In the genomic region with DNA sequence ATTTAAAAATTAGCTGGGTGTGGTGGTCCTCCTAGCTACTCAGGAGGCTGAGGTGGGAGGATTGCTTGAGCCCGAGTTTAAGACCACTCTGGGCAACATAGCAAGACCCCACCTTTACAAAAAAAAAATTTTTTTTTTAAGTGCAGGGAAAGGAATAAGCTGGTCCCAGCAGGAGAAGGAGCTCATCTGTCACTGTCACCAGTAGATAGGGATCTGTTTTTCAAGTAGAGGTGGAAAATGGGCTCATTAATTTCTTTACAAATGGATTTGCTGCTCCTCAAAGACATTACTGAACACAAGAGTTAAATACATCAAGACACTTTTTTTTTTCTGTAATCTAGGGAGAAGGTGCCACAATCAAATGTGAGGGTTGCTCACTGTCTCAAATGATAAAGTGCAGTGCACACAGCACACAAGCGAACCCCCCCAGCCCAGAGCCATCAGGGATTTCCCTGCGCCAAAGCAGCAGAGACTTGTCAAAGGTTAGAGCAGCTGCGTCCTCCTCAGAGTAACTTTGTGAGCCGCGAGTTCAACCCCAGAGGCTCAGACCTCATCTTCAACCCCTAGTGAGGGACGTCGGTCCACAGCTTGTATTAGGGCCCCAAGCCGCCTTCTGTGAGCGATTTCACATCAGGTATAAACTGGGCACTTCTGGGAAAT, we compare ENCODE assay signal across 16 cellular contexts. TPM values are rescaled to one million over a fixed set of nuclear protein-coding genes. Genes with fewer than 3 reads are reported as not detected.
DNase-seq lines count a peak whose midpoint lies in the region; ATAC-seq and TF ChIP-seq lines count a peak whose summit lies in the region.
"Had no signal": no experiment of that assay in that cellular context is flagged by ENCODE, and none has a peak within 500 bp of the region (broad histone marks: within the 10 kb centered on the region; RNA-seq: fewer than 3 reads in every experiment).

No MANE protein-coding gene starts in this region.

- ATAC-seq in foreskin keratinocyte (peak; percentile 43), psoas muscle (no peak), GM21825 (IDR thresholded peaks at IDR 0.05; ENCODE audit: unreplicated experiment) (no peak)
- ATAC-seq: activated T-cell treated with anti-CD3 and anti-CD28 coated beads, Interleukin-2, amount 50 U/mL, for 72 hours; stimulated activated effector memory CD8-positive, alpha-beta T cell treated with anti-CD3 and anti-CD28 coated beads, Interleukin-12 subunit alpha, Interleukin-12 subunit beta, amount 100 ng/mL, for 72 hours had no signal

- intact Hi-C loops in psoas muscle (cut with DNase I): no loop called here

- CTCF ChIA-PET in AG04450 (lab: Charles Lee): interaction anchor here (1.0 to 11.2 kb wide), 2 partner anchors 18 to 96 kb away, joined by 4 to 107 read pairs; no protein-coding TSS in a partner anchor

- POLR2A ChIA-PET in AG04450 (lab: Yijun Ruan, JAX): no interaction called here

- H3K27me3 ChIP-seq in AG04450 (ENCODE audit: control insufficient read depth, insufficient read depth, low read length) (no peaks in the 10 kb centered on the region), adipocyte (replicated peaks; ENCODE audit: control insufficient read depth, insufficient read depth, low read length) (peaks cover 2% of the 10 kb centered on the region), foreskin keratinocyte (no peaks in the 10 kb centered on the region), psoas muscle (ENCODE audit: insufficient read depth in 3 of 3, low read length in 2 of 3) (peaks cover 0 to 4% (median 0%) of the 10 kb centered on the region in 3 donors)
- H3K27me3 ChIP-seq: MG63 had no signal

- DNase-seq in AG04450 (ENCODE audit: low read depth, low spot score) (no peak), adipocyte (ENCODE audit: low read depth) (no peak), foreskin keratinocyte (no peak), psoas muscle (no peak), MV-4-11 (lab: John Stamatoyannopoulos, UW) (no peak), NCI-H1048 (lab: John Stamatoyannopoulos, UW) (no peak)
- no peak for DNase-seq in activated T-cell treated with anti-CD3 and anti-CD28 coated beads, Interleukin-2, amount 50 U/mL, for 1 hour
- DNase-seq: activated CD4-positive, alpha-beta T cell treated with anti-CD3 and anti-CD28 coated beads for 4 hours; activated T-cell treated with anti-CD3 and anti-CD28 coated beads, Interleukin-2, amount 50 U/mL, for 72 hours; MG63; NCI-H82; stimulated activated CD4-positive, alpha-beta T cell treated with anti-CD3 and anti-CD28 coated beads, Interleukin-4, amount 100 ng/mL, for 24 hours had no signal

- H3K4me3 ChIP-seq in AG04450 (ENCODE audit: low read depth, low read length) (peak overlapping the region; percentile 28), adipocyte (ENCODE audit: low read length) (peak overlapping the region; percentile 75), psoas muscle (peak overlapping the region; percentile 32)
- H3K4me3 ChIP-seq: MG63 had no signal

- H3K36me3 ChIP-seq in adipocyte (ENCODE audit: control insufficient read depth, insufficient read depth, low read length, severe bottlenecking) (no peaks in the 10 kb centered on the region), psoas muscle (ENCODE audit: insufficient read depth in 1 of 2, low read depth in 1 of 2) (no peaks in the 10 kb centered on the region)
- H3K36me3 ChIP-seq: MG63 had no signal

- peaks cover 5% of the 10 kb centered on the region for H3K4me1 ChIP-seq in adipocyte (ENCODE audit: control insufficient read depth, insufficient read depth, low read length)
- H3K4me1 ChIP-seq in foreskin keratinocyte: no peaks in the 10 kb centered on the region
- H3K4me1 ChIP-seq in psoas muscle: no peaks in the 10 kb centered on the region

- H3K9ac ChIP-seq in adipocyte (ENCODE audit: low read length): no peak overlapping the region

- H3K27ac ChIP-seq in AG04450 (ENCODE audit: low read depth, low read length) (peak overlapping the region; percentile 39), foreskin keratinocyte (no peak overlapping the region), psoas muscle (no peak overlapping the region)

- WGBS in psoas muscle, 3 donors: 40 to 48% (median 43%) methylated on average over 10 of the region's 10 CpGs

- TF ChIP-seq CTCF in AG04450 (IDR thresholded peaks at IDR 0.05; ENCODE audit: low read depth, low read length) (no peak), foreskin keratinocyte (conservative IDR thresholded peaks at IDR 0.05) (no peak), psoas muscle (IDR thresholded peaks at IDR 0.05) (no peak)

- no peaks in the 10 kb centered on the region for H3K9me3 ChIP-seq in AG04450 (ENCODE audit: control insufficient read depth, insufficient read depth, low read length)
- H3K9me3 ChIP-seq in adipocyte (ENCODE audit: control insufficient read depth, low read length): no peaks in the 10 kb centered on the region
- no peaks in the 10 kb centered on the region for H3K9me3 ChIP-seq in psoas muscle
- H3K9me3 ChIP-seq: MG63 had no signal

RNA-seq across cellular contexts. Expression of gene MTNR1A, which starts 14.3 kb away (rescaled TPM):
- polyA plus RNA-seq in AG04450 (2011; rRNA removed) (not detected in 2 replicates), foreskin keratinocyte (not detected in 2 replicates), psoas muscle (not detected)
- 0.18 TPM in 1 of 2 replicates, not detected in the other for polyA minus RNA-seq in AG04450 (2011; rRNA and poly(A)+ RNA removed)
- total RNA-seq in foreskin keratinocyte (not detected in 2 replicates), psoas muscle (not detected)
- total RNA-seq: activated T-cell treated with anti-CD3 and anti-CD28 coated beads, Interleukin-2, amount 50 U/mL, for 72 hours; mesenteric fat pad; T-helper 2 cell treated with Interferon-gamma antibody and Interleukin-4, amounts not matched to agents 100 ng/mL and 5 ng/mL, for 36 hours had no signal
